8 cellular contexts compared by ENCODE assay signal in genomic region chr6:3410385-3411360, GRCh38. TPM values are rescaled to one million over a fixed set of nuclear protein-coding genes. Genes with fewer than 3 reads are reported as not detected.
A peak's percentile ranks its signal among the peaks of the same experiment; 100 is the strongest.
DNase-seq lines count a peak whose midpoint lies in the region; ATAC-seq lines count a peak whose summit lies in the region.

No MANE protein-coding gene starts in this region.

- no peaks in the 10 kb centered on the region for H3K79me1 ChIP-seq in mesendoderm (ENCODE audit: low read length)

- H3K56ac ChIP-seq in mesendoderm (ENCODE audit: low read length), result no peak overlapping the region

- no peak overlapping the region for H2BK5ac ChIP-seq in mesendoderm (ENCODE audit: low read length)

- no peak overlapping the region for H3K9ac ChIP-seq in mesendoderm (ENCODE audit: low read length)

- no peak overlapping the region for H3K4ac ChIP-seq in mesendoderm (ENCODE audit: low read depth, low read length)

- no peak overlapping the region for H3K18ac ChIP-seq in mesendoderm (ENCODE audit: low read length)

- H4K5ac ChIP-seq in mesendoderm (ENCODE audit: low read length), result no peak overlapping the region

- no peak overlapping the region for H2AK5ac ChIP-seq in mesendoderm (ENCODE audit: low read length)

- no peak overlapping the region for H2BK120ac ChIP-seq in mesendoderm (ENCODE audit: low read depth, low read length)

- peak; percentile 42 for DNase-seq in NK-92 treated with Interleukin-12 subunit alpha and Interleukin-12 subunit beta, amount 100 ng/mL, for 24 hours (lab: John Stamatoyannopoulos, UW)
- DNase-seq in NK-92 (lab: John Stamatoyannopoulos, UW; ENCODE audit: unreplicated experiment) (no peak), NCI-H524 (lab: John Stamatoyannopoulos, UW) (peak; percentile 61 to 87), mesendoderm (peak; percentile 90)
- DNase-seq in activated CD4-positive, alpha-beta T cell treated with anti-CD3 and anti-CD28 coated beads, Interleukin-2, amount 50 U/mL, for 4 hours, result peak; percentile 54 to 60
- peak; percentile 57 for DNase-seq in effector CD4-positive, alpha-beta T cell
- peak; percentile 85 for DNase-seq in stimulated activated CD8-positive, alpha-beta memory T cell treated with anti-CD3 and anti-CD28 coated beads, Interleukin-4, amount 100 ng/mL, for 48 hours

- no peak overlapping the region for H3K4me3 ChIP-seq in mesendoderm (ENCODE audit: low read length)

- no peak for ATAC-seq in HG02840 (IDR thresholded peaks at IDR 0.05; ENCODE audit: low FRiP score, unreplicated experiment)

- no peaks in the 10 kb centered on the region for H3K36me3 ChIP-seq in mesendoderm (ENCODE audit: control insufficient read depth, insufficient read depth, low read length)

- no peak overlapping the region for H3K27ac ChIP-seq in mesendoderm (ENCODE audit: low read depth, low read length)

- no CpG with 5 or more reads among the region's 15 CpGs for WGBS in mesendoderm (ENCODE audit: extremely low coverage, insufficient coverage, low lambda C conversion rate)

- H4K8ac ChIP-seq in mesendoderm (ENCODE audit: low read depth, low read length), result no peak overlapping the region

- no peak overlapping the region for H2BK15ac ChIP-seq in mesendoderm (replicated peaks; ENCODE audit: low read depth)

- H3K27me3 ChIP-seq in mesendoderm (ENCODE audit: insufficient read depth, low read length, poor library complexity), result no peaks in the 10 kb centered on the region

- no peak overlapping the region for H3K23ac ChIP-seq in mesendoderm (ENCODE audit: low read length)

- H3K4me2 ChIP-seq in mesendoderm (ENCODE audit: low read length), result no peak overlapping the region

- no peaks in the 10 kb centered on the region for H3K79me2 ChIP-seq in mesendoderm (ENCODE audit: control insufficient read depth, insufficient read depth, low read length)

- H3K4me1 ChIP-seq in mesendoderm (ENCODE audit: control insufficient read depth, low read depth, low read length), result peaks cover 7% of the 10 kb centered on the region

RNA-seq across cellular contexts. Expression of gene SLC22A23, which starts 46.2 kb away (rescaled TPM):
- polyA plus RNA-seq in mesendoderm (2013, experiment 1 of 2), result 7.9 TPM
- 8.4 TPM for polyA plus RNA-seq in mesendoderm (2013, experiment 2 of 2)
